Comparison of ENCODE assay signal across 12 cellular contexts in the genomic region with DNA sequence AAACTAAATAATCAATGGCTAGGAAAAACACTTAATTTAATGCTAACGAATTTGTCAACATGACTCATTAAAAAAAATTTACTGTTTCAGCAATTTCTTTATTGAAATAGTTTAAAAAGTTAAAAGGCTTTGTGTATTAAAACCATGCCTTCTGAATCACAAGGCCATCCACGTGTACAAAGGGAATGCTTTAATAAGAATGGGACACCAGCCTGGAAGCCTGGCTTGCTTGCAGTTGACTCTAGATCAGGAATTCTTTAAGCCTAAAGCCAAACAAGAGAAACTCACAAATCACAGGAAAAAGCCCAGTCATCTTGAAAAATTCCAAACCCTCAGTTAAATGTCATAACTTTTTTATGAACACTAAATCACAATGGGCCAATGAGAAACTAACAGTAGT.
DNase-seq lines count a peak whose midpoint lies in the region; ATAC-seq, FAIRE-seq and TF ChIP-seq lines count a peak whose summit lies in the region.
"Had no signal": no experiment of that assay in that cellular context is flagged by ENCODE, and none has a peak within 500 bp of the region (broad histone marks: within the 10 kb centered on the region; RNA-seq: fewer than 3 reads in every experiment).

No MANE protein-coding gene starts in this region.

- no peaks in the 10 kb centered on the region for H3K27me3 ChIP-seq in astrocyte (ENCODE audit: insufficient read depth, low read length)
- H3K27me3 ChIP-seq in right cardiac atrium (ENCODE audit: control insufficient read depth, insufficient read depth): no peaks in the 10 kb centered on the region
- H3K27me3 ChIP-seq in sigmoid colon: no peaks in the 10 kb centered on the region
- H3K27me3 ChIP-seq in Caco-2 (replicated peaks; ENCODE audit: control insufficient read depth, insufficient read depth, low read length): no peaks in the 10 kb centered on the region

- no peak overlapping the region for H3K4me2 ChIP-seq in astrocyte (ENCODE audit: low read length)

- H3K4me1 Mint-ChIP-seq in astrocyte (ENCODE audit: low read depth, unreplicated experiment): no peaks in the 10 kb centered on the region
- no peaks in the 10 kb centered on the region for H3K4me1 Mint-ChIP-seq in Caco-2 (ENCODE audit: low read depth, unreplicated experiment)

- no peak overlapping the region for H2AFZ ChIP-seq in astrocyte (ENCODE audit: low read depth, low read length)

- peak; percentile 91 for DNase-seq in GM04504 (ENCODE audit: low read depth)
- DNase-seq in astrocyte (ENCODE audit: low read depth): peak; percentile 75
- peak; percentile 12 to 71 (median 30) for DNase-seq in right cardiac atrium
- peak; percentile 69 for DNase-seq in sigmoid colon
- no peak for DNase-seq in stimulated activated CD4-positive, alpha-beta T cell treated with anti-CD3 and anti-CD28 coated beads, Interleukin-4, amount 100 ng/mL, for 4 hours
- DNase-seq in SHP77 (lab: John Stamatoyannopoulos, UW): no peak
- no peak for DNase-seq in Caco-2
- no peak for DNase-seq in RKO (ENCODE audit: low spot score)
- DNase-seq: DMS79; effector CD8-positive, alpha-beta T cell; NCI-H1417 had no signal

- intact Hi-C loops in right cardiac atrium (cut with DNase I) (no loop called here), sigmoid colon (cut with DNase I) (no loop called here), Caco-2 (cut with micrococcal nuclease; ENCODE audit: unreplicated experiment) (no loop called here)

- H3K36me3 ChIP-seq in astrocyte (ENCODE audit: insufficient read depth, low read length): peaks cover 4% of the 10 kb centered on the region
- H3K36me3 ChIP-seq in sigmoid colon: no peaks in the 10 kb centered on the region
- no peaks in the 10 kb centered on the region for H3K36me3 ChIP-seq in Caco-2 (ENCODE audit: control insufficient read depth, insufficient read depth, low read length)

- peak in 1 of 2 donors; percentile 50 for ATAC-seq in right cardiac atrium
- ATAC-seq: left lobe of liver had no signal

- no peak overlapping the region for H3K27ac ChIP-seq in astrocyte (ENCODE audit: low read depth, low read length)
- no peak overlapping the region for H3K27ac ChIP-seq in right cardiac atrium (ENCODE audit: low read length)
- peak overlapping the region in 2 of 4 donors; percentile 50 to 54 for H3K27ac ChIP-seq in sigmoid colon

- H3K9me3 Mint-ChIP-seq in astrocyte (ENCODE audit: unreplicated experiment) (no peaks in the 10 kb centered on the region), Caco-2 (ENCODE audit: unreplicated experiment) (no peaks in the 10 kb centered on the region)

- H3K27me3 Mint-ChIP-seq in astrocyte (ENCODE audit: low read depth, unreplicated experiment) (no peaks in the 10 kb centered on the region), Caco-2 (ENCODE audit: insufficient read depth, unreplicated experiment) (no peaks in the 10 kb centered on the region)

- POLR2A ChIA-PET in Caco-2 (lab: Charles Lee): no interaction called here

- no peak for TF ChIP-seq CTCF in astrocyte (IDR thresholded peaks at IDR 0.05; ENCODE audit: insufficient read depth, low read depth, low read length)
- no peak for TF ChIP-seq CTCF in sigmoid colon (IDR thresholded peaks at IDR 0.05)
- no peak for TF ChIP-seq CTCF in Caco-2 (IDR thresholded peaks at IDR 0.05; ENCODE audit: insufficient read depth in 1 of 2, low read depth in 1 of 2, low read length in 1 of 2, severe bottlenecking in 1 of 2, unreplicated experiment in 1 of 2)

- H3K27ac Mint-ChIP-seq in astrocyte (ENCODE audit: unreplicated experiment) (peak overlapping the region; percentile 4), Caco-2 (ENCODE audit: unreplicated experiment) (no peak overlapping the region)

- peaks cover 3% of the 10 kb centered on the region for H4K20me1 ChIP-seq in astrocyte (ENCODE audit: insufficient read depth, low read length)

- CTCF ChIA-PET in Caco-2 (lab: Charles Lee): no interaction called here

- FAIRE-seq in astrocyte (lab: Jason Lieb, UNC): peak; percentile 73

- H3K9me3 ChIP-seq in astrocyte (ENCODE audit: insufficient read depth, low read depth, low read length): no peaks in the 10 kb centered on the region
- H3K9me3 ChIP-seq in right cardiac atrium (ENCODE audit: control insufficient read depth, low read length): no peaks in the 10 kb centered on the region
- no peaks in the 10 kb centered on the region for H3K9me3 ChIP-seq in sigmoid colon
- no peaks in the 10 kb centered on the region for H3K9me3 ChIP-seq in Caco-2

- BruUV-seq in Caco-2 (replicated peaks; lab: Mats Ljungman, UMichigan): no TSS peak

- no peak overlapping the region for H3K9ac ChIP-seq in astrocyte (ENCODE audit: low read length)

- 52% methylated on average over 2 of the region's 2 CpGs for WGBS in right cardiac atrium
- 80 to 83% methylated on average over 2 of the region's 2 CpGs for WGBS in sigmoid colon, 2 donors

- TF ChIP-seq EP300 in sigmoid colon (IDR thresholded peaks at IDR 0.05): peak in 1 of 4 donors; percentile 25

- H3K36me3 Mint-ChIP-seq in astrocyte (ENCODE audit: low read depth, unreplicated experiment): peaks cover 19% of the 10 kb centered on the region
- no peaks in the 10 kb centered on the region for H3K36me3 Mint-ChIP-seq in Caco-2 (ENCODE audit: insufficient read depth, unreplicated experiment)

- H3K4me1 ChIP-seq in astrocyte (ENCODE audit: insufficient read depth, low read length) (no peaks in the 10 kb centered on the region), right cardiac atrium (ENCODE audit: control insufficient read depth, insufficient read depth, low read length) (no peaks in the 10 kb centered on the region), sigmoid colon (peaks cover 0 to 32% (median 9%) of the 10 kb centered on the region in 4 donors), Caco-2 (no peaks in the 10 kb centered on the region; the same call in 1 of the 2 replicates)

- H3K4me3 Mint-ChIP-seq in astrocyte (ENCODE audit: unreplicated experiment) (no peak overlapping the region), Caco-2 (ENCODE audit: unreplicated experiment) (no peak overlapping the region)

- TF ChIP-seq POLR2A in sigmoid colon (IDR thresholded peaks at IDR 0.05): no peak

- peaks cover 1% of the 10 kb centered on the region for H3K79me2 ChIP-seq in astrocyte (ENCODE audit: insufficient read depth, low read length)

- H3K4me3 ChIP-seq in astrocyte (ENCODE audit: insufficient read depth, low read depth, low read length): no peak overlapping the region
- H3K4me3 ChIP-seq in right cardiac atrium (ENCODE audit: low read length): no peak overlapping the region
- no peak overlapping the region for H3K4me3 ChIP-seq in sigmoid colon
- no peak overlapping the region for H3K4me3 ChIP-seq in Caco-2 (ENCODE audit: low read depth, low read length)

Comparison
In these comparisons a context has a peak if more than half of its experiments do, and no peak if none do; other contexts are left out.
1. DNase-seq: peak in GM04504 (single experiment), astrocyte (single experiment), right cardiac atrium (3 of 3) and sigmoid colon (single experiment); none in stimulated activated CD4-positive, alpha-beta T cell treated with anti-CD3 and anti-CD28 coated beads, Interleukin-4, amount 100 ng/mL, for 4 hours (0 of 2), SHP77 (0 of 2), Caco-2 (0 of 2) and RKO (single experiment).